ENCODE assay signal across 1 cellular context in the genomic region with DNA sequence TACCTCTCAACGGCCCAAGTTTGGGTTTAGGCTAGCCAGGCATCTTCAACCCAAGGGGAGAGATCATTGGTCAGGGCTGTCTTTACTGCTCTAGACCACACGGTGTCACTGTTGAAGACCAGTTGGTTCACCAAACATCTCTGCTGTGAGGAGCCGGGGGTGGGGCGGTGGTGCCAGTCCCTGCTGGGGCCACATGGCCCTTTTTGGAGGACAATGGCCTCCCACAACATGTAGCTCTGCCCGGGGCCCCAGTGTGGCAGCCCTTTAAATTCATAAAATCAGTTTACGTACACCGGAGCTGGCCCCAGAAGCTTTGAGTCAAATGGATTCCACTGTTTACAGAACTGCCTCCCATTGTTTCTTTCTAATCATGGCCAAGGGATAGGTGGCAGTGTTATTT.
A peak's percentile ranks its signal among the peaks of the same experiment; 100 is the strongest.
TF ChIP-seq lines count a peak whose summit lies in the region.

No MANE protein-coding gene starts in this region.

TF ChIP-seq in H1, 55 proteins besides CTCF, POLR2A, EP300 and RAD21 (continued from another document):
- TF ChIP-seq, protein P1, sequence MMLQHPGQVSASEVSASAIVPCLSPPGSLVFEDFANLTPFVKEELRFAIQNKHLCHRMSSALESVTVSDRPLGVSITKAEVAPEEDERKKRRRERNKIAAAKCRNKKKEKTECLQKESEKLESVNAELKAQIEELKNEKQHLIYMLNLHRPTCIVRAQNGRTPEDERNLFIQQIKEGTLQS (IDR thresholded peaks at IDR 0.05; ENCODE audit: insufficient read depth, low read depth, low read length) = 0 out of 2 replicates have a peak, but pooled peaks have one; percentile 26
- TF ChIP-seq, protein P2, sequence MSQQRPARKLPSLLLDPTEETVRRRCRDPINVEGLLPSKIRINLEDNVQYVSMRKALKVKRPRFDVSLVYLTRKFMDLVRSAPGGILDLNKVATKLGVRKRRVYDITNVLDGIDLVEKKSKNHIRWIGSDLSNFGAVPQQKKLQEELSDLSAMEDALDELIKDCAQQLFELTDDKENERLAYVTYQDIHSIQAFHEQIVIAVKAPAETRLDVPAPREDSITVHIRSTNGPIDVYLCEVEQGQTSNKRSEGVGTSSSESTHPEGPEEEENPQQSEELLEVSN (IDR thresholded peaks at IDR 0.05) = peak; percentile 75
- TF ChIP-seq KDM1A (IDR thresholded peaks at IDR 0.05; ENCODE audit: borderline replicate concordance, low read length) (peak; percentile 52; the same call in 1 of the 2 replicates), RNF2 (IDR thresholded peaks at IDR 0.05; ENCODE audit: borderline replicate concordance, low read depth, low read length, missing control alignments, poor library complexity, severe bottlenecking) (no peak), TCF12 (IDR thresholded peaks at IDR 0.05; ENCODE audit: low read depth, low read length) (0 out of 2 replicates have a peak, but pooled peaks have one; percentile 43), CTBP2 (IDR thresholded peaks at IDR 0.05; ENCODE audit: borderline replicate concordance, insufficient read depth, insufficient read length, low read length) (no peak), EGR1 (IDR thresholded peaks at IDR 0.05; ENCODE audit: borderline replicate concordance, low read depth, low read length) (no peak; the same call in 1 of the 2 replicates), NANOG (IDR thresholded peaks at IDR 0.05; ENCODE audit: insufficient read depth, low read depth, low read length, poor library complexity, severe bottlenecking) (no peak), YY1 (IDR thresholded peaks at IDR 0.05; ENCODE audit: low read depth, low read length) (peak; percentile 83), ASH2L (IDR thresholded peaks at IDR 0.05; ENCODE audit: low read length) (peak; percentile 57)
TF ChIP-seq in H1: peak in this region for 7.
